ENCODE assay signal across 34 cellular contexts in genomic region chr2:235661952-235662351, GRCh38.
"Had no signal": no experiment of that assay in that cellular context is flagged by ENCODE, and none has a peak within 500 bp of the region (broad histone marks: within the 10 kb centered on the region; RNA-seq: fewer than 3 reads in every experiment).

No MANE protein-coding gene starts in this region.

- H3K4me3 Mint-ChIP-seq: activated B cell treated with CpG ODN at 0.5 μM for 24 hours; activated CD8-positive, alpha-beta T cell treated with anti-CD3 and anti-CD28 coated beads for 36 hours; activated naive CD8-positive, alpha-beta T cell; activated T-cell treated with anti-CD3 and anti-CD28 coated beads, Interleukin-2, amount 50 U/mL, for 4 hours; activated T-helper 17 cell treated with anti-CD3 and anti-CD28 coated beads, Interleukin-2, amount 50 U/mL, for 72 hours; central memory CD8-positive, alpha-beta T cell; dendritic cell treated with granulocyte-macrophage colony-stimulating factor and Interleukin-4, amounts not matched to agents 40 ng/mL and 50 ng/mL, for 4 days; endodermal cell; T-helper 17 cell; T-helper 2 cell treated with Interferon-gamma antibody and Interleukin-4, amounts not matched to agents 5 μg/mL and 100 μg/mL, for 36 hours had no signal

- H3K27ac Mint-ChIP-seq: activated B cell treated with CpG ODN at 0.5 μM for 24 hours; activated CD8-positive, alpha-beta T cell treated with anti-CD3 and anti-CD28 coated beads for 36 hours; activated naive CD8-positive, alpha-beta T cell; activated T-helper 17 cell treated with anti-CD3 and anti-CD28 coated beads, Interleukin-2, amount 50 U/mL, for 72 hours; dendritic cell treated with granulocyte-macrophage colony-stimulating factor and Interleukin-4, amounts not matched to agents 40 ng/mL and 50 ng/mL, for 4 days; endodermal cell; T-helper 17 cell; T-helper 2 cell treated with Interferon-gamma antibody and Interleukin-4, amounts not matched to agents 5 μg/mL and 100 μg/mL, for 36 hours had no signal

- H3K36me3 ChIP-seq: brain microvascular endothelial cell, WERI-Rb-1 had no signal

- H3K27ac ChIP-seq: brain microvascular endothelial cell, coronary artery, WERI-Rb-1 had no signal

- H3K36me3 Mint-ChIP-seq: activated naive CD8-positive, alpha-beta T cell had no signal

- H3K27me3 ChIP-seq: brain microvascular endothelial cell, dorsolateral prefrontal cortex had no signal

- ATAC-seq: activated CD4-positive, CD25-positive, alpha-beta regulatory T cell treated with anti-CD3 and anti-CD28 coated beads, Interleukin-2, amount 50 U/mL, for 24 hours; activated CD8-positive, alpha-beta T cell treated with anti-CD3 and anti-CD28 coated beads for 36 hours; activated T-cell treated with anti-CD3 and anti-CD28 coated beads, Interleukin-2, amount 50 U/mL, for 4 hours; activated T-helper 17 cell treated with anti-CD3 and anti-CD28 coated beads, Interleukin-2, amount 50 U/mL, for 72 hours; esophagus mucosa; T-helper 17 cell had no signal

- DNase-seq: activated B cell treated with CpG ODN at 0.5 μM for 24 hours; activated CD4-positive, alpha-beta T cell treated with anti-CD3 and anti-CD28 coated beads for 48 hours; activated CD4-positive, alpha-beta T cell treated with anti-CD3 and anti-CD28 coated beads, Interleukin-2, amount 50 U/mL, for 1 hour; activated CD4-positive, alpha-beta T cell treated with anti-CD3 and anti-CD28 coated beads, Interleukin-2, amount 50 U/mL, for 48 hours; activated CD8-positive, alpha-beta memory T cell treated with anti-CD3 and anti-CD28 coated beads for 24 hours; activated CD8-positive, alpha-beta T cell treated with anti-CD3 and anti-CD28 coated beads for 36 hours; activated effector memory CD4-positive, alpha-beta T cell treated with Interleukin-2 at 50 U/mL for 16 hours; activated gamma-delta T cell treated with Interleukin-2 at 50 U/mL for 16 hours; activated naive CD4-positive, alpha-beta T cell treated with anti-CD3 and anti-CD28 coated beads, Interleukin-2, amount 50 U/mL, for 16 hours; activated naive CD4-positive, alpha-beta T cell treated with Interleukin-2 at 50 U/mL for 16 hours; activated T-cell treated with anti-CD3 and anti-CD28 coated beads, Interleukin-2, amount 50 U/mL, for 4 hours; amniotic stem cell; anterior cingulate cortex; brain microvascular endothelial cell; effector memory CD4-positive, alpha-beta T cell; endodermal cell; foreskin fibroblast; SW 1271; T-helper 1 cell; T-helper 17 cell; T1000; WERI-Rb-1 had no signal

- H3K9me3 Mint-ChIP-seq: activated B cell treated with CpG ODN at 0.5 μM for 24 hours; activated CD8-positive, alpha-beta T cell treated with anti-CD3 and anti-CD28 coated beads for 36 hours; activated T-cell treated with anti-CD3 and anti-CD28 coated beads, Interleukin-2, amount 50 U/mL, for 4 hours; activated T-helper 17 cell treated with anti-CD3 and anti-CD28 coated beads, Interleukin-2, amount 50 U/mL, for 72 hours; central memory CD8-positive, alpha-beta T cell; dendritic cell treated with granulocyte-macrophage colony-stimulating factor and Interleukin-4, amounts not matched to agents 40 ng/mL and 50 ng/mL, for 4 days; endodermal cell; T-helper 2 cell treated with Interferon-gamma antibody and Interleukin-4, amounts not matched to agents 5 μg/mL and 100 μg/mL, for 36 hours had no signal

- H3K4me3 ChIP-seq: coronary artery, dorsolateral prefrontal cortex had no signal

- H3K4me1 Mint-ChIP-seq: activated B cell treated with CpG ODN at 0.5 μM for 24 hours; activated T-helper 17 cell treated with anti-CD3 and anti-CD28 coated beads, Interleukin-2, amount 50 U/mL, for 72 hours had no signal

- FAIRE-seq: astrocyte, bronchial epithelial cell, frontal cortex had no signal
